ENCODE assay signal across 1 cellular context in genomic region chr7:55571534-55572377, GRCh38.
TF ChIP-seq lines count a peak whose summit lies in the region.

No MANE protein-coding gene starts in this region.

TF ChIP-seq in K562, 482 proteins besides CTCF, POLR2A, EP300 and RAD21 (continued from another document and continues in another):
- TF ChIP-seq NR0B1 (IDR thresholded peaks at IDR 0.05; ENCODE audit: partially characterized antibody) (no peak), ZNF699 (CRISPR knock-in tag; IDR thresholded peaks at IDR 0.05; ENCODE audit: insufficient replicate concordance) (no peak), NELFE (IDR thresholded peaks at IDR 0.05; ENCODE audit: insufficient read depth, insufficient read length) (no peak), BRF1 (IDR thresholded peaks at IDR 0.05; ENCODE audit: borderline replicate concordance, extremely low read depth, insufficient read length) (no peak), SNIP1 (IDR thresholded peaks at IDR 0.05; ENCODE audit: low read depth) (no peak), ERF (CRISPR knock-in tag; IDR thresholded peaks at IDR 0.05) (0 out of 2 replicates have a peak, but pooled peaks have one; percentile 21), FOXM1 (IDR thresholded peaks at IDR 0.05; ENCODE audit: low read depth) (no peak), FOXM1 (CRISPR knock-in tag; IDR thresholded peaks at IDR 0.05; ENCODE audit: low read depth) (no peak), ZNF133 (CRISPR knock-in tag; IDR thresholded peaks at IDR 0.05) (no peak), SRSF9 (IDR thresholded peaks at IDR 0.05; ENCODE audit: borderline replicate concordance, low read depth, low read length) (no peak), ZHX1 (conservative IDR thresholded peaks at IDR 0.05; ENCODE audit: low read length) (no peak), XRCC4 (IDR thresholded peaks at IDR 0.05; ENCODE audit: extremely low read depth, insufficient read depth, insufficient read length) (no peak), HDAC3 (IDR thresholded peaks at IDR 0.05; ENCODE audit: borderline replicate concordance, partially characterized antibody) (no peak), ZNF830 (CRISPR knock-in tag; IDR thresholded peaks at IDR 0.05) (no peak), PHF20 (IDR thresholded peaks at IDR 0.05; ENCODE audit: partially characterized antibody) (peak; percentile 28), NCOA2 (IDR thresholded peaks at IDR 0.05; ENCODE audit: partially characterized antibody in 2 of 2) (no peak), MBD2 (IDR thresholded peaks at IDR 0.05; ENCODE audit: borderline replicate concordance, low read depth) (no peak), GTF2E2 (tag; IDR thresholded peaks at IDR 0.05) (no peak), FOXA3 (CRISPR knock-in tag; conservative IDR thresholded peaks at IDR 0.05 in 1 of 2, IDR thresholded peaks at IDR 0.05 in 1 of 2) (no peak), ZNF57 (CRISPR knock-in tag; IDR thresholded peaks at IDR 0.05) (no peak), ILF3 (IDR thresholded peaks at IDR 0.05; ENCODE audit: borderline replicate concordance) (no peak), KDM5B (IDR thresholded peaks at IDR 0.05; ENCODE audit: insufficient replicate concordance, low read depth, low read length) (no peak), ATF7 (IDR thresholded peaks at IDR 0.05) (0 out of 2 replicates have a peak, but pooled peaks have one; percentile 14), PURB (CRISPR knock-in tag; IDR thresholded peaks at IDR 0.05; ENCODE audit: low read depth) (no peak)
- TF ChIP-seq, protein P1, sequence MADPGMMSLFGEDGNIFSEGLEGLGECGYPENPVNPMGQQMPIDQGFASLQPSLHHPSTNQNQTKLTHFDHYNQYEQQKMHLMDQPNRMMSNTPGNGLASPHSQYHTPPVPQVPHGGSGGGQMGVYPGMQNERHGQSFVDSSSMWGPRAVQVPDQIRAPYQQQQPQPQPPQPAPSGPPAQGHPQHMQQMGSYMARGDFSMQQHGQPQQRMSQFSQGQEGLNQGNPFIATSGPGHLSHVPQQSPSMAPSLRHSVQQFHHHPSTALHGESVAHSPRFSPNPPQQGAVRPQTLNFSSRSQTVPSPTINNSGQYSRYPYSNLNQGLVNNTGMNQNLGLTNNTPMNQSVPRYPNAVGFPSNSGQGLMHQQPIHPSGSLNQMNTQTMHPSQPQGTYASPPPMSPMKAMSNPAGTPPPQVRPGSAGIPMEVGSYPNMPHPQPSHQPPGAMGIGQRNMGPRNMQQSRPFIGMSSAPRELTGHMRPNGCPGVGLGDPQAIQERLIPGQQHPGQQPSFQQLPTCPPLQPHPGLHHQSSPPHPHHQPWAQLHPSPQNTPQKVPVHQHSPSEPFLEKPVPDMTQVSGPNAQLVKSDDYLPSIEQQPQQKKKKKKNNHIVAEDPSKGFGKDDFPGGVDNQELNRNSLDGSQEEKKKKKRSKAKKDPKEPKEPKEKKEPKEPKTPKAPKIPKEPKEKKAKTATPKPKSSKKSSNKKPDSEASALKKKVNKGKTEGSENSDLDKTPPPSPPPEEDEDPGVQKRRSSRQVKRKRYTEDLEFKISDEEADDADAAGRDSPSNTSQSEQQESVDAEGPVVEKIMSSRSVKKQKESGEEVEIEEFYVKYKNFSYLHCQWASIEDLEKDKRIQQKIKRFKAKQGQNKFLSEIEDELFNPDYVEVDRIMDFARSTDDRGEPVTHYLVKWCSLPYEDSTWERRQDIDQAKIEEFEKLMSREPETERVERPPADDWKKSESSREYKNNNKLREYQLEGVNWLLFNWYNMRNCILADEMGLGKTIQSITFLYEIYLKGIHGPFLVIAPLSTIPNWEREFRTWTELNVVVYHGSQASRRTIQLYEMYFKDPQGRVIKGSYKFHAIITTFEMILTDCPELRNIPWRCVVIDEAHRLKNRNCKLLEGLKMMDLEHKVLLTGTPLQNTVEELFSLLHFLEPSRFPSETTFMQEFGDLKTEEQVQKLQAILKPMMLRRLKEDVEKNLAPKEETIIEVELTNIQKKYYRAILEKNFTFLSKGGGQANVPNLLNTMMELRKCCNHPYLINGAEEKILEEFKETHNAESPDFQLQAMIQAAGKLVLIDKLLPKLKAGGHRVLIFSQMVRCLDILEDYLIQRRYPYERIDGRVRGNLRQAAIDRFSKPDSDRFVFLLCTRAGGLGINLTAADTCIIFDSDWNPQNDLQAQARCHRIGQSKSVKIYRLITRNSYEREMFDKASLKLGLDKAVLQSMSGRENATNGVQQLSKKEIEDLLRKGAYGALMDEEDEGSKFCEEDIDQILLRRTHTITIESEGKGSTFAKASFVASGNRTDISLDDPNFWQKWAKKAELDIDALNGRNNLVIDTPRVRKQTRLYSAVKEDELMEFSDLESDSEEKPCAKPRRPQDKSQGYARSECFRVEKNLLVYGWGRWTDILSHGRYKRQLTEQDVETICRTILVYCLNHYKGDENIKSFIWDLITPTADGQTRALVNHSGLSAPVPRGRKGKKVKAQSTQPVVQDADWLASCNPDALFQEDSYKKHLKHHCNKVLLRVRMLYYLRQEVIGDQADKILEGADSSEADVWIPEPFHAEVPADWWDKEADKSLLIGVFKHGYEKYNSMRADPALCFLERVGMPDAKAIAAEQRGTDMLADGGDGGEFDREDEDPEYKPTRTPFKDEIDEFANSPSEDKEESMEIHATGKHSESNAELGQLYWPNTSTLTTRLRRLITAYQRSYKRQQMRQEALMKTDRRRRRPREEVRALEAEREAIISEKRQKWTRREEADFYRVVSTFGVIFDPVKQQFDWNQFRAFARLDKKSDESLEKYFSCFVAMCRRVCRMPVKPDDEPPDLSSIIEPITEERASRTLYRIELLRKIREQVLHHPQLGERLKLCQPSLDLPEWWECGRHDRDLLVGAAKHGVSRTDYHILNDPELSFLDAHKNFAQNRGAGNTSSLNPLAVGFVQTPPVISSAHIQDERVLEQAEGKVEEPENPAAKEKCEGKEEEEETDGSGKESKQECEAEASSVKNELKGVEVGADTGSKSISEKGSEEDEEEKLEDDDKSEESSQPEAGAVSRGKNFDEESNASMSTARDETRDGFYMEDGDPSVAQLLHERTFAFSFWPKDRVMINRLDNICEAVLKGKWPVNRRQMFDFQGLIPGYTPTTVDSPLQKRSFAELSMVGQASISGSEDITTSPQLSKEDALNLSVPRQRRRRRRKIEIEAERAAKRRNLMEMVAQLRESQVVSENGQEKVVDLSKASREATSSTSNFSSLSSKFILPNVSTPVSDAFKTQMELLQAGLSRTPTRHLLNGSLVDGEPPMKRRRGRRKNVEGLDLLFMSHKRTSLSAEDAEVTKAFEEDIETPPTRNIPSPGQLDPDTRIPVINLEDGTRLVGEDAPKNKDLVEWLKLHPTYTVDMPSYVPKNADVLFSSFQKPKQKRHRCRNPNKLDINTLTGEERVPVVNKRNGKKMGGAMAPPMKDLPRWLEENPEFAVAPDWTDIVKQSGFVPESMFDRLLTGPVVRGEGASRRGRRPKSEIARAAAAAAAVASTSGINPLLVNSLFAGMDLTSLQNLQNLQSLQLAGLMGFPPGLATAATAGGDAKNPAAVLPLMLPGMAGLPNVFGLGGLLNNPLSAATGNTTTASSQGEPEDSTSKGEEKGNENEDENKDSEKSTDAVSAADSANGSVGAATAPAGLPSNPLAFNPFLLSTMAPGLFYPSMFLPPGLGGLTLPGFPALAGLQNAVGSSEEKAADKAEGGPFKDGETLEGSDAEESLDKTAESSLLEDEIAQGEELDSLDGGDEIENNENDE (IDR thresholded peaks at IDR 0.05; ENCODE audit: low read depth, low read length), result no peak
- TF ChIP-seq, protein P2, sequence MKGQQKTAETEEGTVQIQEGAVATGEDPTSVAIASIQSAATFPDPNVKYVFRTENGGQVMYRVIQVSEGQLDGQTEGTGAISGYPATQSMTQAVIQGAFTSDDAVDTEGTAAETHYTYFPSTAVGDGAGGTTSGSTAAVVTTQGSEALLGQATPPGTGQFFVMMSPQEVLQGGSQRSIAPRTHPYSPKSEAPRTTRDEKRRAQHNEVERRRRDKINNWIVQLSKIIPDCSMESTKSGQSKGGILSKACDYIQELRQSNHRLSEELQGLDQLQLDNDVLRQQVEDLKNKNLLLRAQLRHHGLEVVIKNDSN (CRISPR knock-in tag; IDR thresholded peaks at IDR 0.05), result no peak
- TF ChIP-seq, protein P3, sequence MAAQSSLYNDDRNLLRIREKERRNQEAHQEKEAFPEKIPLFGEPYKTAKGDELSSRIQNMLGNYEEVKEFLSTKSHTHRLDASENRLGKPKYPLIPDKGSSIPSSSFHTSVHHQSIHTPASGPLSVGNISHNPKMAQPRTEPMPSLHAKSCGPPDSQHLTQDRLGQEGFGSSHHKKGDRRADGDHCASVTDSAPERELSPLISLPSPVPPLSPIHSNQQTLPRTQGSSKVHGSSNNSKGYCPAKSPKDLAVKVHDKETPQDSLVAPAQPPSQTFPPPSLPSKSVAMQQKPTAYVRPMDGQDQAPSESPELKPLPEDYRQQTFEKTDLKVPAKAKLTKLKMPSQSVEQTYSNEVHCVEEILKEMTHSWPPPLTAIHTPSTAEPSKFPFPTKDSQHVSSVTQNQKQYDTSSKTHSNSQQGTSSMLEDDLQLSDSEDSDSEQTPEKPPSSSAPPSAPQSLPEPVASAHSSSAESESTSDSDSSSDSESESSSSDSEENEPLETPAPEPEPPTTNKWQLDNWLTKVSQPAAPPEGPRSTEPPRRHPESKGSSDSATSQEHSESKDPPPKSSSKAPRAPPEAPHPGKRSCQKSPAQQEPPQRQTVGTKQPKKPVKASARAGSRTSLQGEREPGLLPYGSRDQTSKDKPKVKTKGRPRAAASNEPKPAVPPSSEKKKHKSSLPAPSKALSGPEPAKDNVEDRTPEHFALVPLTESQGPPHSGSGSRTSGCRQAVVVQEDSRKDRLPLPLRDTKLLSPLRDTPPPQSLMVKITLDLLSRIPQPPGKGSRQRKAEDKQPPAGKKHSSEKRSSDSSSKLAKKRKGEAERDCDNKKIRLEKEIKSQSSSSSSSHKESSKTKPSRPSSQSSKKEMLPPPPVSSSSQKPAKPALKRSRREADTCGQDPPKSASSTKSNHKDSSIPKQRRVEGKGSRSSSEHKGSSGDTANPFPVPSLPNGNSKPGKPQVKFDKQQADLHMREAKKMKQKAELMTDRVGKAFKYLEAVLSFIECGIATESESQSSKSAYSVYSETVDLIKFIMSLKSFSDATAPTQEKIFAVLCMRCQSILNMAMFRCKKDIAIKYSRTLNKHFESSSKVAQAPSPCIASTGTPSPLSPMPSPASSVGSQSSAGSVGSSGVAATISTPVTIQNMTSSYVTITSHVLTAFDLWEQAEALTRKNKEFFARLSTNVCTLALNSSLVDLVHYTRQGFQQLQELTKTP (IDR thresholded peaks at IDR 0.05; ENCODE audit: low read depth in 1 of 2, partially characterized antibody in 2 of 2), result no peak
- TF ChIP-seq, protein P4, sequence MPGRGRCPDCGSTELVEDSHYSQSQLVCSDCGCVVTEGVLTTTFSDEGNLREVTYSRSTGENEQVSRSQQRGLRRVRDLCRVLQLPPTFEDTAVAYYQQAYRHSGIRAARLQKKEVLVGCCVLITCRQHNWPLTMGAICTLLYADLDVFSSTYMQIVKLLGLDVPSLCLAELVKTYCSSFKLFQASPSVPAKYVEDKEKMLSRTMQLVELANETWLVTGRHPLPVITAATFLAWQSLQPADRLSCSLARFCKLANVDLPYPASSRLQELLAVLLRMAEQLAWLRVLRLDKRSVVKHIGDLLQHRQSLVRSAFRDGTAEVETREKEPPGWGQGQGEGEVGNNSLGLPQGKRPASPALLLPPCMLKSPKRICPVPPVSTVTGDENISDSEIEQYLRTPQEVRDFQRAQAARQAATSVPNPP (IDR thresholded peaks at IDR 0.05; ENCODE audit: borderline replicate concordance, insufficient read depth, insufficient read length), result no peak
- TF ChIP-seq, protein P5, sequence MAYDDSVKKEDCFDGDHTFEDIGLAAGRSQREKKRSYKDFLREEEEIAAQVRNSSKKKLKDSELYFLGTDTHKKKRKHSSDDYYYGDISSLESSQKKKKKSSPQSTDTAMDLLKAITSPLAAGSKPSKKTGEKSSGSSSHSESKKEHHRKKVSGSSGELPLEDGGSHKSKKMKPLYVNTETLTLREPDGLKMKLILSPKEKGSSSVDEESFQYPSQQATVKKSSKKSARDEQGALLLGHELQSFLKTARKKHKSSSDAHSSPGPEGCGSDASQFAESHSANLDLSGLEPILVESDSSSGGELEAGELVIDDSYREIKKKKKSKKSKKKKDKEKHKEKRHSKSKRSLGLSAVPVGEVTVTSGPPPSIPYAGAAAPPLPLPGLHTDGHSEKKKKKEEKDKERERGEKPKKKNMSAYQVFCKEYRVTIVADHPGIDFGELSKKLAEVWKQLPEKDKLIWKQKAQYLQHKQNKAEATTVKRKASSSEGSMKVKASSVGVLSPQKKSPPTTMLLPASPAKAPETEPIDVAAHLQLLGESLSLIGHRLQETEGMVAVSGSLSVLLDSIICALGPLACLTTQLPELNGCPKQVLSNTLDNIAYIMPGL (CRISPR knock-in tag; IDR thresholded peaks at IDR 0.05), result no peak
